Comparison of ENCODE assay signal across 18 cellular contexts in genomic region chr2:27856956-27857355, GRCh38.
"Had no signal": no experiment of that assay in that cellular context is flagged by ENCODE, and none has a peak within 500 bp of the region (broad histone marks: within the 10 kb centered on the region; RNA-seq: fewer than 3 reads in every experiment).

No MANE protein-coding gene starts in this region.

- H3K27ac Mint-ChIP-seq: activated naive CD8-positive, alpha-beta T cell treated with anti-CD3 and anti-CD28 coated beads for 36 hours; dendritic cell treated with granulocyte-macrophage colony-stimulating factor and Interleukin-4, amounts not matched to agents 40 ng/mL and 50 ng/mL, for 4 days; effector memory CD8-positive, alpha-beta T cell; neural progenitor cell; stimulated activated naive CD8-positive, alpha-beta T cell treated with anti-CD3 and anti-CD28 coated beads, Interleukin-15, amount 100 ng/mL, for 72 hours; type B pancreatic cell had no signal

- H3K9me3 ChIP-seq: gastrocnemius medialis, ovary had no signal

- H3K4me2 ChIP-seq: neural progenitor cell, SK-N-SH had no signal

- H2AFZ ChIP-seq: neural progenitor cell had no signal

- H3K27me3 Mint-ChIP-seq: activated naive CD8-positive, alpha-beta T cell treated with anti-CD3 and anti-CD28 coated beads for 36 hours; dendritic cell treated with granulocyte-macrophage colony-stimulating factor and Interleukin-4, amounts not matched to agents 40 ng/mL and 50 ng/mL, for 4 days; effector memory CD8-positive, alpha-beta T cell; stimulated activated naive CD8-positive, alpha-beta T cell treated with anti-CD3 and anti-CD28 coated beads, Interleukin-15, amount 100 ng/mL, for 72 hours; type B pancreatic cell had no signal

- DNase-seq: activated gamma-delta T cell; activated naive CD8-positive, alpha-beta T cell treated with anti-CD3 and anti-CD28 coated beads for 36 hours; activated T-cell treated with anti-CD3 and anti-CD28 coated beads for 4 hours; anterior cingulate cortex; effector memory CD8-positive, alpha-beta T cell; gastrocnemius medialis; midbrain; ovary; SK-N-SH; spleen; stimulated activated naive CD8-positive, alpha-beta T cell treated with anti-CD3 and anti-CD28 coated beads, Interleukin-15, amount 100 ng/mL, for 72 hours had no signal

- H3K9ac ChIP-seq: neural progenitor cell, SK-N-SH had no signal

- H3K4me3 ChIP-seq: gastrocnemius medialis, lung, neural progenitor cell, ovary, spleen had no signal

- H3K36me3 ChIP-seq: gastrocnemius medialis, neural progenitor cell, ovary, spleen had no signal

- H3K36me3 Mint-ChIP-seq: neural progenitor cell had no signal

- H3K4me1 Mint-ChIP-seq: neural progenitor cell; stimulated activated naive CD8-positive, alpha-beta T cell treated with anti-CD3 and anti-CD28 coated beads, Interleukin-15, amount 100 ng/mL, for 72 hours had no signal

- FAIRE-seq: bronchial epithelial cell had no signal

- H3K4me1 ChIP-seq: neural progenitor cell had no signal

- ATAC-seq: effector memory CD8-positive, alpha-beta T cell; gastrocnemius medialis; sciatic nerve; stimulated activated naive CD8-positive, alpha-beta T cell treated with anti-CD3 and anti-CD28 coated beads, Interleukin-15, amount 100 ng/mL, for 72 hours had no signal

- H3K9me3 Mint-ChIP-seq: dendritic cell treated with granulocyte-macrophage colony-stimulating factor and Interleukin-4, amounts not matched to agents 40 ng/mL and 50 ng/mL, for 4 days; effector memory CD8-positive, alpha-beta T cell had no signal

- H3K4me3 Mint-ChIP-seq: activated naive CD8-positive, alpha-beta T cell treated with anti-CD3 and anti-CD28 coated beads for 36 hours; dendritic cell treated with granulocyte-macrophage colony-stimulating factor and Interleukin-4, amounts not matched to agents 40 ng/mL and 50 ng/mL, for 4 days; effector memory CD8-positive, alpha-beta T cell; neural progenitor cell; stimulated activated naive CD8-positive, alpha-beta T cell treated with anti-CD3 and anti-CD28 coated beads, Interleukin-15, amount 100 ng/mL, for 72 hours; type B pancreatic cell had no signal

- H3K27ac ChIP-seq: gastrocnemius medialis, neural progenitor cell, ovary, spleen, VCaP had no signal

- H3K27me3 ChIP-seq: gastrocnemius medialis, neural progenitor cell, ovary, spleen had no signal
